8 cellular contexts compared by ENCODE assay signal in the genomic region with DNA sequence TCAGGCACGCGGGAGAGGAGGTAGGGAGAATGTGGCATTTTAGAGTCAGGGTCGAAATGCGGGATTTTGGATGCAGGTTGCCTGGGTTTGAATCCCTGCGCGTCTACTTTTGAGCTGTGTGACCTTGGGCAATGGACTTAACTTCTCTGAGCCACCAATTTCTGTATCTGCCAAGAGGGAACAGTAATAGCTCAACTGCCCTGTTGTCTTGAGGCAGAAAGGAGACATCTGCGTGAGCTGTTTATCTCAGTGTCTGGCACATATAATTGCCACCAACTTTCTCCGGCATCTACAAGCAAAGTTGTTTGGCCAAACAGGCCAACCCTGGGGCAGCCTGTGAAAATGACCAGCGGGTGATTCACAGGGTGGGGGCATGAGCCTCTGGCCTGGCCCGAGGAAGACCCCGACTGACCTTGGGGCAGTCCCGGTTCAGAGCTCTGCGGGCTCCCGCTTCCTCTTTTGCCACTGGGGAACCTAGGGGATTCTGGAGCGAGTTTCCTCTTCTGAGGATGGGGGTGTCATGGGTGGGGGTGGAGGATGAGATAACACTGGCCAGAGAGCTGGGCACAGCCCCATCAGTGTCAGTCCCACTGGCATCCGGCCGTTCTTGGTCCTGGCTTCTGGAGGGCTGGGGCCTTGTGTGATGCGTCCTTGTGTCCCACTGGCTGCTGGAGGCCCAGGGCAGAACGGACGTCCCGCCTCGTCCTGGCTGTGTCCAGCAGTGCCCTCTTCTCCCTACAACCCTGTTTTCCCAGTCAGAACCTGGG. TPM values are rescaled to one million over a fixed set of nuclear protein-coding genes. Genes with fewer than 3 reads are reported as not detected.
DNase-seq lines count a peak whose midpoint lies in the region; ATAC-seq and TF ChIP-seq lines count a peak whose summit lies in the region.

No MANE protein-coding gene starts in this region.

- intact Hi-C loops in dorsolateral prefrontal cortex (cut with DNase I) = loop anchor here (5.0 kb wide), 1 partner anchor 128 kb away; the partner anchor contains the start of gene ZC3H7A (in 2 of the 2)
- intact Hi-C loops in upper lobe of right lung (cut with DNase I) = no loop called here

- ATAC-seq in upper lobe of right lung (peak; percentile 48), GM18873 (IDR thresholded peaks at IDR 0.05; ENCODE audit: low FRiP score, unreplicated experiment) (no peak), HG03354 (IDR thresholded peaks at IDR 0.05; ENCODE audit: poor library complexity, severe bottlenecking, unreplicated experiment) (no peak)

- H3K9ac ChIP-seq in OCI-LY3 (ENCODE audit: low read length) = peak overlapping the region; percentile 97

- TF ChIP-seq CTCF in GM06990 (IDR thresholded peaks at IDR 0.05; ENCODE audit: insufficient read depth, low read length, poor library complexity, severe bottlenecking) (no peak), OCI-LY3 (IDR thresholded peaks at IDR 0.05; ENCODE audit: low read depth, low read length) (no peak), dorsolateral prefrontal cortex (IDR thresholded peaks at IDR 0.05 in 54 of 56, conservative IDR thresholded peaks at IDR 0.05 in 2 of 56; ENCODE audit: low read depth in 1 of 56, partially characterized antibody in 56 of 56) (no peak), upper lobe of right lung (IDR thresholded peaks at IDR 0.05) (no peak)

- H3K4me2 ChIP-seq in OCI-LY3 (ENCODE audit: low read length) = peak overlapping the region; percentile 98

- peak overlapping the region; percentile 83 for H3K27ac ChIP-seq in OCI-LY3 (ENCODE audit: low read length)
- peak overlapping the region; percentile 14 to 94 (median 81) for H3K27ac ChIP-seq in dorsolateral prefrontal cortex
- no peak overlapping the region for H3K27ac ChIP-seq in mesodermal cell (ENCODE audit: low read depth, low read length, severe bottlenecking)
- peak overlapping the region; percentile 74 for H3K27ac ChIP-seq in upper lobe of right lung

- peak; percentile 69 for DNase-seq in GM06990 (ENCODE audit: extremely low read depth, insufficient read length)
- DNase-seq in dorsolateral prefrontal cortex = no peak
- DNase-seq in upper lobe of right lung = no peak
- no peak for DNase-seq in stimulated activated CD4-positive, alpha-beta T cell treated with anti-CD3 and anti-CD28 coated beads, Interleukin-4, amount 100 ng/mL, for 1 hour

- no peak overlapping the region for H2AFZ ChIP-seq in OCI-LY3 (ENCODE audit: low read depth, low read length)

- H3K79me2 ChIP-seq in OCI-LY3 (ENCODE audit: low read length) = peaks cover 61% of the 10 kb centered on the region

- no peaks in the 10 kb centered on the region for H3K36me3 ChIP-seq in GM06990 (ENCODE audit: control insufficient read depth, insufficient read depth, low read length)
- H3K36me3 ChIP-seq in OCI-LY3 (replicated peaks; ENCODE audit: low read depth, low read length) = peaks cover 31% of the 10 kb centered on the region
- H3K36me3 ChIP-seq in mesodermal cell (ENCODE audit: control insufficient read depth, insufficient read depth, low read length) = peaks cover 10% of the 10 kb centered on the region
- H3K36me3 ChIP-seq in upper lobe of right lung = no peaks in the 10 kb centered on the region

- peak overlapping the region; percentile 84 for H3K4me3 ChIP-seq in GM06990 (replicated peaks; ENCODE audit: low read depth, low read length)
- H3K4me3 ChIP-seq in OCI-LY3 (ENCODE audit: low read length) = peak overlapping the region; percentile 95
- peak overlapping the region; percentile 37 to 95 (median 86) for H3K4me3 ChIP-seq in dorsolateral prefrontal cortex
- H3K4me3 ChIP-seq in mesodermal cell (ENCODE audit: extremely low read depth, insufficient read depth, low read length, poor library complexity, severe bottlenecking) = peak overlapping the region; percentile 82
- peak overlapping the region; percentile 85 for H3K4me3 ChIP-seq in upper lobe of right lung

- 64 to 67% methylated on average over 17 to 18 of the region's 22 CpGs for WGBS in mesodermal cell (ENCODE audit: insufficient coverage in 2 of 2), 2 experiments

- H3K4me1 ChIP-seq in OCI-LY3 (ENCODE audit: low read length) (peaks cover 40% of the 10 kb centered on the region), mesodermal cell (ENCODE audit: control insufficient read depth, insufficient read depth, low read length, poor library complexity, severe bottlenecking) (peaks cover 29% of the 10 kb centered on the region), upper lobe of right lung (peaks cover 45% of the 10 kb centered on the region)

- H3K9me3 ChIP-seq in OCI-LY3 (ENCODE audit: insufficient read depth, low read length) (no peaks in the 10 kb centered on the region), mesodermal cell (ENCODE audit: control insufficient read depth, low read length) (no peaks in the 10 kb centered on the region), upper lobe of right lung (no peaks in the 10 kb centered on the region)

- H4K20me1 ChIP-seq in OCI-LY3 (ENCODE audit: insufficient read depth, low read length) = peaks cover 49% of the 10 kb centered on the region

- no peaks in the 10 kb centered on the region for H3K27me3 ChIP-seq in GM06990 (replicated peaks; ENCODE audit: control insufficient read depth, insufficient read depth, low read length)
- H3K27me3 ChIP-seq in OCI-LY3 (ENCODE audit: low read depth, low read length) = 0 out of 2 replicates have a peak, but pooled peaks cover 7% of the 10 kb centered on the region
- no peaks in the 10 kb centered on the region for H3K27me3 ChIP-seq in dorsolateral prefrontal cortex
- no peaks in the 10 kb centered on the region for H3K27me3 ChIP-seq in upper lobe of right lung

RNA-seq across cellular contexts. Expression of gene SNN, which starts 1.3 kb away (rescaled TPM):
- 100 to 1,000 TPM in 118 of 120 experiments, 10 to 100 TPM in 2; 90.3 to 278 (median 166) TPM for total RNA-seq in dorsolateral prefrontal cortex
- 33.8 TPM for polyA plus RNA-seq in mesodermal cell (2013, experiment 1 of 2)
- polyA plus RNA-seq in mesodermal cell (2013, experiment 2 of 2) = 25.9 TPM
- total RNA-seq in upper lobe of right lung = 31.1 TPM
